Comparison of ENCODE assay signal across 8 cellular contexts in genomic region chr2:234446404-234447076, GRCh38. TPM values are rescaled to one million over a fixed set of nuclear protein-coding genes. Genes with fewer than 3 reads are reported as not detected.
A peak's percentile ranks its signal among the peaks of the same experiment; 100 is the strongest.
DNase-seq lines count a peak whose midpoint lies in the region; ATAC-seq and TF ChIP-seq lines count a peak whose summit lies in the region.

No MANE protein-coding gene starts in this region.

- peaks cover 5% of the 10 kb centered on the region for H3K27me3 Mint-ChIP-seq in nephron progenitor cell (ENCODE audit: low read depth, poor library complexity)

- H3K4me3 ChIP-seq in thymus (ENCODE audit: low read length), result no peak overlapping the region
- no peak overlapping the region for H3K4me3 ChIP-seq in coronary artery

- no peak for TF ChIP-seq CTCF in nephron progenitor cell (IDR thresholded peaks at IDR 0.05)
- no peak for TF ChIP-seq CTCF in coronary artery (IDR thresholded peaks at IDR 0.05)

- H3K4me3 Mint-ChIP-seq in nephron progenitor cell, result no peak overlapping the region

- peak; percentile 81 for DNase-seq in UCSD-AML1 (lab: John Stamatoyannopoulos, UW; ENCODE audit: unreplicated experiment)
- DNase-seq in caudate nucleus (lab: John Stamatoyannopoulos, UW), result peak in 6 of 61 donors; percentile 2 to 26 (median 16)
- DNase-seq in nephron progenitor cell, result no peak
- DNase-seq in COLO668 (lab: John Stamatoyannopoulos, UW; ENCODE audit: unreplicated experiment), result no peak
- no peak for DNase-seq in coronary artery (ENCODE audit: low spot score)

- 34% methylated on average over 18 of the region's 18 CpGs for WGBS in thymus

- H3K4me1 Mint-ChIP-seq in nephron progenitor cell, result peaks cover 52% of the 10 kb centered on the region

- H3K4me1 ChIP-seq in thymus (ENCODE audit: control insufficient read depth, insufficient read depth, low read length), result peaks cover 43% of the 10 kb centered on the region

- peaks cover 9% of the 10 kb centered on the region for H3K9me3 Mint-ChIP-seq in nephron progenitor cell

- peak; percentile 92 for ATAC-seq in GM18907 (IDR thresholded peaks at IDR 0.05; ENCODE audit: unreplicated experiment)
- peak; percentile 89 for ATAC-seq in HG03064 (IDR thresholded peaks at IDR 0.05; ENCODE audit: low read depth, unreplicated experiment)

- H3K36me3 Mint-ChIP-seq in nephron progenitor cell (ENCODE audit: low read depth), result no peaks in the 10 kb centered on the region

- H3K9me3 ChIP-seq in thymus (ENCODE audit: control insufficient read depth), result no peaks in the 10 kb centered on the region

- H3K27ac ChIP-seq in caudate nucleus (ENCODE audit: low read depth, low read length) (peak overlapping the region; percentile 68), thymus (ENCODE audit: low read depth) (peak overlapping the region; percentile 96), coronary artery (peak overlapping the region in 1 of 2 donors; percentile 72)

- peaks cover 5% of the 10 kb centered on the region for H3K36me3 ChIP-seq in thymus (ENCODE audit: control insufficient read depth, insufficient read depth)

- H3K27ac Mint-ChIP-seq in nephron progenitor cell, result peak overlapping the region; percentile 29

- no peaks in the 10 kb centered on the region for H3K27me3 ChIP-seq in thymus (ENCODE audit: control insufficient read depth, insufficient read depth)

RNA-seq across cellular contexts. Expression of gene ARL4C, which starts 50.3 kb away (rescaled TPM):
- polyA plus RNA-seq in thymus, result 59.9 TPM
